In genomic region chr2:168470188-168470879, GRCh38 we compare ENCODE assay signal across 11 cellular contexts. TPM values are rescaled to one million over a fixed set of nuclear protein-coding genes. Genes with fewer than 3 reads are reported as not detected.
DNase-seq lines count a peak whose midpoint lies in the region; ATAC-seq and TF ChIP-seq lines count a peak whose summit lies in the region.
"Had no signal": no experiment of that assay in that cellular context is flagged by ENCODE, and none has a peak within 500 bp of the region (broad histone marks: within the 10 kb centered on the region; RNA-seq: fewer than 3 reads in every experiment).

No MANE protein-coding gene starts in this region.

- no peak overlapping the region for H3K4me3 Mint-ChIP-seq in CD8-positive, alpha-beta T cell
- H3K4me3 Mint-ChIP-seq in GM23338: no peak overlapping the region
- H3K4me3 Mint-ChIP-seq: stimulated activated memory B cell treated with anti-CD40 and anti-IgM and Interleukin-4, amounts not matched to agents 10 μg/mL and 1 μg/mL and 100 μg/mL, for 72 hours had no signal

- H3K4ac ChIP-seq in mesendoderm (ENCODE audit: low read depth, low read length): no peak overlapping the region

- H3K36me3 ChIP-seq in CD8-positive, alpha-beta T cell (ENCODE audit: insufficient read depth, low read length): no peaks in the 10 kb centered on the region
- H3K36me3 ChIP-seq in GM23338 (ENCODE audit: insufficient read depth): no peaks in the 10 kb centered on the region
- H3K36me3 ChIP-seq in OCI-LY3 (replicated peaks; ENCODE audit: low read depth, low read length): no peaks in the 10 kb centered on the region
- H3K36me3 ChIP-seq in mesendoderm (ENCODE audit: control insufficient read depth, insufficient read depth, low read length): no peaks in the 10 kb centered on the region
- H3K36me3 ChIP-seq in Peyer's patch: no peaks in the 10 kb centered on the region

- H3K4me1 ChIP-seq in CD8-positive, alpha-beta T cell (ENCODE audit: insufficient read depth, low read length): peaks cover 56% of the 10 kb centered on the region
- H3K4me1 ChIP-seq in GM23338 (ENCODE audit: insufficient read depth): peaks cover 62% of the 10 kb centered on the region
- peaks cover 52% of the 10 kb centered on the region for H3K4me1 ChIP-seq in OCI-LY3 (ENCODE audit: low read length)
- H3K4me1 ChIP-seq in mesendoderm (ENCODE audit: control insufficient read depth, low read depth, low read length): peaks cover 14% of the 10 kb centered on the region
- H3K4me1 ChIP-seq in Peyer's patch: peaks cover 0 to 43% (median 0%) of the 10 kb centered on the region in 4 donors

- no peak for ATAC-seq in CD8-positive, alpha-beta T cell
- ATAC-seq in GM23338 (peak; percentile 77), HG03520 (IDR thresholded peaks at IDR 0.05; ENCODE audit: unreplicated experiment) (no peak)

- H3K18ac ChIP-seq in mesendoderm (ENCODE audit: low read length): peak overlapping the region; percentile 77

- H3K4me1 Mint-ChIP-seq in CD8-positive, alpha-beta T cell (ENCODE audit: low read depth): peaks cover 73% of the 10 kb centered on the region
- H3K4me1 Mint-ChIP-seq in GM23338: peaks cover 65% of the 10 kb centered on the region

- no peak overlapping the region for H4K5ac ChIP-seq in mesendoderm (ENCODE audit: low read length)

- peak overlapping the region; percentile 44 for H3K56ac ChIP-seq in mesendoderm (ENCODE audit: low read length)

- H3K4me2 ChIP-seq in GM23338 (0 out of 2 replicates have a peak overlapping the region, but pooled peaks have one; percentile 23), OCI-LY3 (ENCODE audit: low read length) (peak overlapping the region; percentile 57), mesendoderm (ENCODE audit: low read length) (no peak overlapping the region)

- no peak overlapping the region for H3K23ac ChIP-seq in mesendoderm (ENCODE audit: low read length)

- H3F3A ChIP-seq in GM23338 (replicated peaks; ENCODE audit: low read depth): no peaks in the 10 kb centered on the region

- H2AFZ ChIP-seq in GM23338: no peak overlapping the region
- no peak overlapping the region for H2AFZ ChIP-seq in OCI-LY3 (ENCODE audit: low read depth, low read length)

- peak overlapping the region; percentile 74 for H3K27ac Mint-ChIP-seq in CD8-positive, alpha-beta T cell
- no peak overlapping the region for H3K27ac Mint-ChIP-seq in GM23338
- H3K27ac Mint-ChIP-seq: stimulated activated memory B cell treated with anti-CD40 and anti-IgM and Interleukin-4, amounts not matched to agents 10 μg/mL and 1 μg/mL and 100 μg/mL, for 72 hours had no signal

- peaks cover 2% of the 10 kb centered on the region for H3K36me3 Mint-ChIP-seq in CD8-positive, alpha-beta T cell
- no peaks in the 10 kb centered on the region for H3K36me3 Mint-ChIP-seq in GM23338 (ENCODE audit: low read depth)
- H3K36me3 Mint-ChIP-seq: CD8-positive, alpha-beta memory T cell; stimulated activated memory B cell treated with anti-CD40 and anti-IgM and Interleukin-4, amounts not matched to agents 10 μg/mL and 1 μg/mL and 100 μg/mL, for 72 hours had no signal

- CTCF ChIA-PET in CD8-positive, alpha-beta T cell (lab: Charles Lee): interaction anchor here (1.4 to 3.1 kb wide), 2 partner anchors 12 to 124 kb away, joined by 3 to 13 read pairs; no protein-coding TSS in a partner anchor

- WGBS in mesendoderm (ENCODE audit: extremely low coverage, insufficient coverage, low lambda C conversion rate): no CpG with 5 or more reads among the region's 3 CpGs

- H3K9ac ChIP-seq in OCI-LY3 (ENCODE audit: low read length) (no peak overlapping the region), mesendoderm (ENCODE audit: low read length) (no peak overlapping the region)

- H3K4me3 ChIP-seq in CD8-positive, alpha-beta T cell (ENCODE audit: low read depth, low read length): no peak overlapping the region
- H3K4me3 ChIP-seq in GM23338 (no peak overlapping the region), OCI-LY3 (ENCODE audit: low read length) (0 out of 2 replicates have a peak overlapping the region, but pooled peaks have one; percentile 12), mesendoderm (ENCODE audit: low read length) (no peak overlapping the region), Peyer's patch (no peak overlapping the region)

- no peaks in the 10 kb centered on the region for H3K27me3 ChIP-seq in CD8-positive, alpha-beta T cell (ENCODE audit: insufficient read depth, low read length)
- H3K27me3 ChIP-seq in GM23338 (ENCODE audit: insufficient read depth) (no peaks in the 10 kb centered on the region), OCI-LY3 (ENCODE audit: low read depth, low read length) (peaks cover 6% of the 10 kb centered on the region; the same call in 1 of the 2 replicates), mesendoderm (ENCODE audit: insufficient read depth, low read length, poor library complexity) (no peaks in the 10 kb centered on the region), Peyer's patch (no peaks in the 10 kb centered on the region)

- no peak for DNase-seq in CD8-positive, alpha-beta T cell
- DNase-seq in GM23338 (ENCODE audit: low spot score) (peak; percentile 39), mesendoderm (peak; percentile 54), ecto neural progenitor cell (ENCODE audit: low spot score) (no peak), NK-92 (lab: John Stamatoyannopoulos, UW; ENCODE audit: unreplicated experiment) (no peak), Peyer's patch (no peak)
- DNase-seq: CD8-positive, alpha-beta memory T cell; RPMI8226 had no signal

- H4K20me1 ChIP-seq in GM23338 (replicated peaks; ENCODE audit: insufficient read depth): peaks cover 30% of the 10 kb centered on the region; the same call in 1 of the 2 replicates
- peaks cover 62% of the 10 kb centered on the region for H4K20me1 ChIP-seq in OCI-LY3 (ENCODE audit: insufficient read depth, low read length)

- H3K27me3 Mint-ChIP-seq in CD8-positive, alpha-beta T cell (ENCODE audit: low read depth): no peaks in the 10 kb centered on the region
- no peaks in the 10 kb centered on the region for H3K27me3 Mint-ChIP-seq in GM23338 (ENCODE audit: insufficient read depth, low read depth, poor library complexity)
- H3K27me3 Mint-ChIP-seq: CD8-positive, alpha-beta memory T cell; stimulated activated memory B cell treated with anti-CD40 and anti-IgM and Interleukin-4, amounts not matched to agents 10 μg/mL and 1 μg/mL and 100 μg/mL, for 72 hours had no signal

- H3K79me1 ChIP-seq in mesendoderm (ENCODE audit: low read length): peaks cover 13% of the 10 kb centered on the region

- H3K27ac ChIP-seq in CD8-positive, alpha-beta T cell (ENCODE audit: low read depth, low read length): no peak overlapping the region
- H3K27ac ChIP-seq in GM23338 (ENCODE audit: low read depth) (no peak overlapping the region), OCI-LY3 (ENCODE audit: low read length) (no peak overlapping the region), mesendoderm (ENCODE audit: low read depth, low read length) (peak overlapping the region; percentile 16), Peyer's patch (no peak overlapping the region)

- no peak overlapping the region for H2BK120ac ChIP-seq in mesendoderm (ENCODE audit: low read depth, low read length)

- no peak for TF ChIP-seq POLR2A in Peyer's patch (IDR thresholded peaks at IDR 0.05)

- H2BK15ac ChIP-seq in mesendoderm (replicated peaks; ENCODE audit: low read depth): no peak overlapping the region

- peaks cover 83% of the 10 kb centered on the region for H3K79me2 ChIP-seq in GM23338 (replicated peaks; ENCODE audit: insufficient read depth)
- peaks cover 49% of the 10 kb centered on the region for H3K79me2 ChIP-seq in OCI-LY3 (ENCODE audit: low read length)
- H3K79me2 ChIP-seq in mesendoderm (ENCODE audit: control insufficient read depth, insufficient read depth, low read length): peaks cover 12% of the 10 kb centered on the region

- H3K9me3 Mint-ChIP-seq in CD8-positive, alpha-beta T cell: no peaks in the 10 kb centered on the region
- no peaks in the 10 kb centered on the region for H3K9me3 Mint-ChIP-seq in GM23338
- H3K9me3 Mint-ChIP-seq: CD8-positive, alpha-beta memory T cell; stimulated activated memory B cell treated with anti-CD40 and anti-IgM and Interleukin-4, amounts not matched to agents 10 μg/mL and 1 μg/mL and 100 μg/mL, for 72 hours had no signal

- H2AK5ac ChIP-seq in mesendoderm (ENCODE audit: low read length): no peak overlapping the region

- no peaks in the 10 kb centered on the region for H3K9me3 ChIP-seq in CD8-positive, alpha-beta T cell (ENCODE audit: low read length)
- H3K9me3 ChIP-seq in OCI-LY3 (ENCODE audit: insufficient read depth, low read length) (no peaks in the 10 kb centered on the region), Peyer's patch (no peaks in the 10 kb centered on the region)

- POLR2A ChIA-PET in CD8-positive, alpha-beta T cell (lab: Charles Lee): interaction anchor here (0.7 to 1.3 kb wide), 3 partner anchors 11 to 14 kb away, joined by 3 to 4 read pairs (median 4); partner anchors contain the start of gene CERS6

- no peak for TF ChIP-seq CTCF in CD8-positive, alpha-beta T cell (IDR thresholded peaks at IDR 0.05)
- TF ChIP-seq CTCF in GM23338 (conservative IDR thresholded peaks at IDR 0.05; ENCODE audit: low read depth in 2 of 2) (no peak), OCI-LY3 (IDR thresholded peaks at IDR 0.05; ENCODE audit: low read depth, low read length) (no peak), Peyer's patch (IDR thresholded peaks at IDR 0.05) (no peak)

- intact Hi-C loops in CD8-positive, alpha-beta T cell (cut with DNase I, micrococcal nuclease): no loop called here

- H4K8ac ChIP-seq in mesendoderm (ENCODE audit: low read depth, low read length): no peak overlapping the region

- no peak overlapping the region for H2BK5ac ChIP-seq in mesendoderm (ENCODE audit: low read length)

- H3K9me2 ChIP-seq in GM23338 (ENCODE audit: insufficient read depth): no peaks in the 10 kb centered on the region

TF ChIP-seq in GM23338, 12 proteins besides CTCF, POLR2A, EP300 and RAD21 (continues in another document):
- TF ChIP-seq POLR2AphosphoS5 (IDR thresholded peaks at IDR 0.05; ENCODE audit: low read depth) (no peak), EZH2 (IDR thresholded peaks at IDR 0.05; ENCODE audit: low read depth, unreplicated experiment) (no peak), NANOG (IDR thresholded peaks at IDR 0.05; ENCODE audit: borderline replicate concordance) (no peak), ETS1 (IDR thresholded peaks at IDR 0.05) (no peak), STAT1 (IDR thresholded peaks at IDR 0.05; ENCODE audit: unreplicated experiment) (no peak)

RNA-seq across cellular contexts. Expression of gene CERS6, which starts 14.3 kb away (rescaled TPM):
- total RNA-seq in CD8-positive, alpha-beta T cell: 10 to 100 TPM; 17.9 to 18.5 TPM
- 33.5 and 35.0 TPM in 2 replicates for total RNA-seq in GM23338 (2014; rRNA removed; shearing (Covaris generic))
- polyA plus RNA-seq in GM23338 (2016; fragmentation: Nextera tagmentation; extraction: Ambion mirVana): 6.9 and 7.4 TPM in 2 replicates
- 19.8 TPM for polyA plus RNA-seq in mesendoderm (2013, experiment 1 of 2)
- polyA plus RNA-seq in mesendoderm (2013, experiment 2 of 2): 19.5 TPM
- total RNA-seq in Peyer's patch: 100 to 1,000 TPM in 1 of 4 donors, 10 to 100 TPM in 3; 28.1 to 110 (median 96.7) TPM

Comparison
In these comparisons a context has a peak if more than half of its experiments do, and no peak if none do; other contexts are left out.
1. DNase-seq: peak in GM23338 (single experiment) and mesendoderm (single experiment); none in CD8-positive, alpha-beta T cell (0 of 7), ecto neural progenitor cell (single experiment), NK-92 (single experiment) and Peyer's patch (0 of 3).